Comparison of ENCODE assay signal across 10 cellular contexts in the genomic region with DNA sequence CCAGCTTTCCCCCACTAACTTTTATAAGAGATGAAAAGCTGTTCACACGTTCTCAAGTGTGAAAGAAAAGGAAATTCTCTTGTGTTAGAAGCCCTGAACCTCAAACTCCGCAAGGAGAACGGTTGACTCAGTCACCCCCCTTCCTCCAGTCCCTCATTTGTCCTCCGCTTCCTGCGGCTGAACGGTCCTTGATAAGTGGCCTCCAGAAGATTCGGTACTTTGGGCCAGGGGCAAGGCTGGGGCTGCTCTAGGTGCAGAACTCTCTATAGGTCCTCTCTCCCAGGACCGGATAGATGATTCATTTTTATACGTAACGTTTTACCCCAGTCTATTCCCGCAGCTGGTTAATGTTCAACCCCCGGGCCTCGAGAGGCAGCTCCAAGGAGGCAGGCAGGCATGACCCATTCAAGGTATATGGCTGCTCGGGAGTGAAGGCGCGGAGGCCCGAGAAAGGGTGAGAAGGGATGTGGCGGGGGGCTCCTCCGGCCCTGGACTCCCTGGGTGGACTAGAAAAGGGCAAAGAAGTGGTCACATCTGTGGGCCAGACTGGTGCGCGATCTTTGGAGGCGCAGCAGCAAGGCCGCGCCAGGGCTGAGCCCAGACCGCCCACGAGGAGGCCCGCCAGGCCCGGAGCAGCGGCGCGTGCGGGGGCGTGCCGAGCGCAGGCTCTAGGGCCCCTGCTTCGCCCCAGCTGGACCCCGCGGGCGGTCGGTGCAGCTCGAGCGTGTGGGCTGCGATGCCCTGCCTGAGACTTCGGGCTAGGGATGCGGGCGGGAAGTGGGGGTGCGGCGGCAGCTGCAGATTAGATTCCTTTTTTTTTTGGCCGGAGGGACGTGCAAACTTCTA. TPM values are rescaled to one million over a fixed set of nuclear protein-coding genes. Genes with fewer than 3 reads are reported as not detected.
DNase-seq lines count a peak whose midpoint lies in the region; ATAC-seq and TF ChIP-seq lines count a peak whose summit lies in the region.
"Had no signal": no experiment of that assay in that cellular context is flagged by ENCODE, and none has a peak within 500 bp of the region (broad histone marks: within the 10 kb centered on the region; RNA-seq: fewer than 3 reads in every experiment).

No MANE protein-coding gene starts in this region.

- no peaks in the 10 kb centered on the region for H3K9me1 ChIP-seq in IMR-90 (ENCODE audit: insufficient read depth, low read length)

- no peak overlapping the region for H4K5ac ChIP-seq in IMR-90 (ENCODE audit: low read depth, low read length)

- no peak overlapping the region for H3K14ac ChIP-seq in IMR-90 (replicated peaks; ENCODE audit: low read depth, low read length)

- TF ChIP-seq CTCF in GM23338 (conservative IDR thresholded peaks at IDR 0.05; ENCODE audit: low read depth in 2 of 2) (no peak), IMR-90 (conservative IDR thresholded peaks at IDR 0.05; ENCODE audit: low read depth, low read length) (no peak), mucosa of descending colon (IDR thresholded peaks at IDR 0.05) (no peak)

- in situ Hi-C loops in IMR-90 (cut with MboI; ENCODE audit: low sequenced_read_pairs), result no loop called here

- POLR2A ChIA-PET in IMR-90 (lab: Charles Lee; ENCODE audit: unreplicated experiment), result interaction anchor here (0.6 kb wide), 1 partner anchor 23 kb away, joined by 3 read pairs; no protein-coding TSS in a partner anchor

- peak; percentile 80 for ATAC-seq in GM18517 (IDR thresholded peaks at IDR 0.05; ENCODE audit: unreplicated experiment)
- peak; percentile 54 for ATAC-seq in GM23338
- peak; percentile 44; the same call in 1 of the 2 replicates for ATAC-seq in IMR-90 (ENCODE audit: low read depth)
- peak; percentile 95 for ATAC-seq in mucosa of descending colon

- H3K9me3 ChIP-seq in IMR-90 (ENCODE audit: control insufficient read depth, insufficient read depth, low read length) (peaks cover 11% of the 10 kb centered on the region), mucosa of descending colon (no peaks in the 10 kb centered on the region)

- TF ChIP-seq POLR2A in IMR-90 (IDR thresholded peaks at IDR 0.05; ENCODE audit: low read depth, low read length), result no peak

- H3K4me2 ChIP-seq in GM23338 (peak overlapping the region; percentile 77), IMR-90 (ENCODE audit: low read depth, low read length) (no peak overlapping the region; the same call in 1 of the 2 replicates)

- H3K79me2 ChIP-seq in GM23338 (replicated peaks; ENCODE audit: insufficient read depth), result no peaks in the 10 kb centered on the region

- H3K27me3 ChIP-seq in GM23338 (ENCODE audit: insufficient read depth) (peaks cover 93% of the 10 kb centered on the region), IMR-90 (ENCODE audit: control insufficient read depth, insufficient read depth, low read length) (peaks cover 65% of the 10 kb centered on the region)

- H4K8ac ChIP-seq in IMR-90 (ENCODE audit: low read depth in 2 of 2, low read length in 2 of 2), result no peak overlapping the region

- H3K36me3 ChIP-seq in GM23338 (ENCODE audit: insufficient read depth), result no peaks in the 10 kb centered on the region
- no peaks in the 10 kb centered on the region for H3K36me3 ChIP-seq in IMR-90 (ENCODE audit: control insufficient read depth, insufficient read depth, low read length)
- no peaks in the 10 kb centered on the region for H3K36me3 ChIP-seq in mucosa of descending colon (ENCODE audit: low read depth)

- H3K9ac ChIP-seq in IMR-90 (ENCODE audit: low read depth, low read length), result no peak overlapping the region

- H2AFZ ChIP-seq in GM23338, result peak overlapping the region; percentile 9; the same call in 1 of the 2 replicates
- no peak overlapping the region for H2AFZ ChIP-seq in IMR-90 (replicated peaks; ENCODE audit: low read length, poor library complexity)

- H4K20me1 ChIP-seq in GM23338 (replicated peaks; ENCODE audit: insufficient read depth) (0 out of 2 replicates have a peak, but pooled peaks cover 3% of the 10 kb centered on the region), IMR-90 (ENCODE audit: insufficient read depth, low read length) (no peaks in the 10 kb centered on the region)

- H3K36me3 Mint-ChIP-seq in GM23338 (ENCODE audit: low read depth), result no peaks in the 10 kb centered on the region
- no peaks in the 10 kb centered on the region for H3K36me3 Mint-ChIP-seq in activated T-helper 1 cell treated with anti-CD3 and anti-CD28 coated beads, Interleukin-12 subunit alpha, Interleukin-12 subunit beta, Interleukin-2, Interleukin-4 antibody, amounts not matched to agents 30 ng/mL and 10 ng/mL and 1 ng/mL, durations not matched to agents 14 hours and 24 hours and 36 hours (ENCODE audit: low read depth)

- no peak overlapping the region for H4K91ac ChIP-seq in IMR-90 (ENCODE audit: insufficient read depth, low read depth, low read length)

- WGBS in IMR-90 (ENCODE audit: extremely low coverage in 2 of 2, insufficient read length in 1 of 2), 2 experiments, result 9% methylated on average over 12 of the region's 50 CpGs; no CpG with 5 or more reads in 1 of the 2 experiments

- no peak overlapping the region for H2BK120ac ChIP-seq in IMR-90 (ENCODE audit: low read depth, low read length)

- H3K4ac ChIP-seq in IMR-90 (ENCODE audit: low read depth, low read length), result no peak overlapping the region

- no peak overlapping the region for H2AK9ac ChIP-seq in IMR-90 (replicated peaks; ENCODE audit: low read depth, low read length, poor library complexity)

- H2BK5ac ChIP-seq in IMR-90 (ENCODE audit: low read depth, low read length, poor library complexity, severe bottlenecking), result no peak overlapping the region

- no peak overlapping the region for H2BK15ac ChIP-seq in IMR-90 (ENCODE audit: low read depth, low read length)

- no peak overlapping the region for H2AK5ac ChIP-seq in IMR-90 (ENCODE audit: low read depth, low read length)

- no peaks in the 10 kb centered on the region for H3K9me3 Mint-ChIP-seq in GM23338
- no peaks in the 10 kb centered on the region for H3K9me3 Mint-ChIP-seq in activated T-helper 1 cell treated with anti-CD3 and anti-CD28 coated beads, Interleukin-12 subunit alpha, Interleukin-12 subunit beta, Interleukin-2, Interleukin-4 antibody, amounts not matched to agents 30 ng/mL and 10 ng/mL and 1 ng/mL, durations not matched to agents 14 hours and 24 hours and 36 hours

- H3K27ac ChIP-seq in GM23338 (ENCODE audit: low read depth) (no peak overlapping the region), IMR-90 (ENCODE audit: insufficient read depth, low read length) (no peak overlapping the region)
- H3K27ac ChIP-seq: epithelial cell of prostate had no signal

- H3K23ac ChIP-seq in IMR-90 (ENCODE audit: low read depth, low read length), result no peak overlapping the region

- H3K27ac Mint-ChIP-seq in GM23338, result no peak overlapping the region
- H3K27ac Mint-ChIP-seq in activated T-helper 1 cell treated with anti-CD3 and anti-CD28 coated beads, Interleukin-12 subunit alpha, Interleukin-12 subunit beta, Interleukin-2, Interleukin-4 antibody, amounts not matched to agents 30 ng/mL and 10 ng/mL and 1 ng/mL, durations not matched to agents 14 hours and 24 hours and 36 hours, result no peak overlapping the region

- H3K27me3 Mint-ChIP-seq in GM23338 (ENCODE audit: insufficient read depth, low read depth, poor library complexity), result peaks cover 84% of the 10 kb centered on the region
- peaks cover 59% of the 10 kb centered on the region for H3K27me3 Mint-ChIP-seq in activated T-helper 1 cell treated with anti-CD3 and anti-CD28 coated beads, Interleukin-12 subunit alpha, Interleukin-12 subunit beta, Interleukin-2, Interleukin-4 antibody, amounts not matched to agents 30 ng/mL and 10 ng/mL and 1 ng/mL, durations not matched to agents 14 hours and 24 hours and 36 hours (ENCODE audit: insufficient read depth)

- dilution Hi-C loops in IMR-90 (cut with HindIII; ENCODE audit: low sequenced_read_pairs, unreplicated experiment), result no loop called here

- peak overlapping the region; percentile 54 for H3K4me3 Mint-ChIP-seq in GM23338
- no peak overlapping the region for H3K4me3 Mint-ChIP-seq in activated T-helper 1 cell treated with anti-CD3 and anti-CD28 coated beads, Interleukin-12 subunit alpha, Interleukin-12 subunit beta, Interleukin-2, Interleukin-4 antibody, amounts not matched to agents 30 ng/mL and 10 ng/mL and 1 ng/mL, durations not matched to agents 14 hours and 24 hours and 36 hours

- H3K79me1 ChIP-seq in IMR-90 (ENCODE audit: low read depth in 1 of 2, low read length in 2 of 2), result no peaks in the 10 kb centered on the region

- BruUV-seq in IMR-90 (replicated peaks; lab: Mats Ljungman, UMichigan), result no TSS peak

- no peak overlapping the region for H3K56ac ChIP-seq in IMR-90 (ENCODE audit: extremely low read depth, insufficient read depth, low read length)

- peaks cover 41% of the 10 kb centered on the region for H3K4me1 Mint-ChIP-seq in GM23338
- H3K4me1 Mint-ChIP-seq in activated T-helper 1 cell treated with anti-CD3 and anti-CD28 coated beads, Interleukin-12 subunit alpha, Interleukin-12 subunit beta, Interleukin-2, Interleukin-4 antibody, amounts not matched to agents 30 ng/mL and 10 ng/mL and 1 ng/mL, durations not matched to agents 14 hours and 24 hours and 36 hours (ENCODE audit: low read depth), result no peaks in the 10 kb centered on the region

- no peaks in the 10 kb centered on the region for H3K9me2 ChIP-seq in GM23338 (ENCODE audit: insufficient read depth)

- intact Hi-C loops in IMR-90 (cut with micrococcal nuclease) (no loop called here), mucosa of descending colon (cut with DNase I, micrococcal nuclease) (no loop called here)
- intact Hi-C loops in activated T-helper 1 cell treated with anti-CD3 and anti-CD28 coated beads, Interleukin-12 subunit alpha, Interleukin-12 subunit beta, Interleukin-2, Interleukin-4 antibody, amounts not matched to agents 30 ng/mL and 10 ng/mL and 1 ng/mL, durations not matched to agents 14 hours and 24 hours and 36 hours (cut with micrococcal nuclease), result no loop called here

- H2BK20ac ChIP-seq in IMR-90 (ENCODE audit: low read depth, low read length), result no peak overlapping the region

- DNase-seq in GM23338 (ENCODE audit: low spot score) (peak; percentile 67), IMR-90 (no peak), mucosa of descending colon (peak in 2 of 3 donors; percentile 68 to 76), NCI-H226 (no peak), NCI-H1417 (lab: John Stamatoyannopoulos, UW) (no peak), NCI-H2227 (lab: John Stamatoyannopoulos, UW; ENCODE audit: unreplicated experiment) (no peak)
- DNase-seq in activated T-helper 1 cell treated with anti-CD3 and anti-CD28 coated beads, Interleukin-12 subunit alpha, Interleukin-12 subunit beta, Interleukin-2, Interleukin-4 antibody, amounts not matched to agents 30 ng/mL and 10 ng/mL and 1 ng/mL, durations not matched to agents 14 hours and 24 hours and 36 hours (ENCODE audit: low spot score), result no peak

- H3K18ac ChIP-seq in IMR-90 (ENCODE audit: low read depth, low read length), result no peak overlapping the region

- no peaks in the 10 kb centered on the region for H3F3A ChIP-seq in GM23338 (replicated peaks; ENCODE audit: low read depth)

- H3K4me1 ChIP-seq in GM23338 (ENCODE audit: insufficient read depth) (peaks cover 62% of the 10 kb centered on the region), IMR-90 (ENCODE audit: control insufficient read depth, insufficient read depth, low read length) (0 out of 2 replicates have a peak, but pooled peaks cover 1% of the 10 kb centered on the region), mucosa of descending colon (ENCODE audit: low read depth) (peaks cover 13% of the 10 kb centered on the region)

- H3K4me3 ChIP-seq in GM23338 (peak overlapping the region; percentile 49), IMR-90 (ENCODE audit: insufficient read depth, low read depth, low read length) (no peak overlapping the region), mucosa of descending colon (no peak overlapping the region)

- no peak for TF ChIP-seq RAD21 in IMR-90 (IDR thresholded peaks at IDR 0.05; ENCODE audit: low read length)

- CTCF ChIA-PET in IMR-90 (lab: Yijun Ruan, JAX), result interaction anchor here (1.5 kb wide), 1 partner anchor 10 kb away, joined by 3 read pairs; no protein-coding TSS in a partner anchor

RNA-seq across cellular contexts. Expression of gene PITX2, which starts 11.7 kb away (rescaled TPM):
- 0.35 and 0.52 TPM in 2 replicates for total RNA-seq in GM23338 (2014; rRNA removed; shearing (Covaris generic))
- polyA plus RNA-seq in GM23338 (2016; fragmentation: Nextera tagmentation; extraction: Ambion mirVana) (0.99 and 1.0 TPM in 2 replicates), IMR-90 (2012; rRNA removed) (6.3 and 7.0 TPM in 2 replicates)
- total RNA-seq in IMR-90 (2012; rRNA removed) (3.0 and 3.6 TPM in 2 replicates), mucosa of descending colon (1 to 10 TPM in 1 of 3 donors, under 1 TPM in 2; 0.51 to 2.6 (median 0.81) TPM)
- 4.4 and 4.5 TPM in 2 replicates for polyA plus RNA-seq in IMR-90 (2012; cell fraction: cytosol; rRNA removed)
- 8.4 and 11.1 TPM in 2 replicates for polyA plus RNA-seq in IMR-90 (2012; cell fraction: nucleus; rRNA removed; ENCODE audit: low replicate concordance)
- total RNA-seq in activated T-helper 1 cell treated with anti-CD3 and anti-CD28 coated beads, Interleukin-12 subunit alpha, Interleukin-12 subunit beta, Interleukin-2, Interleukin-4 antibody, amounts not matched to agents 30 ng/mL and 10 ng/mL and 1 ng/mL, durations not matched to agents 14 hours and 24 hours and 36 hours, result not detected in 2 replicates
- total RNA-seq: activated CD8-positive, alpha-beta memory T cell treated with anti-CD3 and anti-CD28 coated beads for 36 hours had no signal

Comparison
In these comparisons a context has a peak if more than half of its experiments do, and no peak if none do; other contexts are left out.
1. ATAC-seq: peak in every context shown above with its lines; median percentile 95 in mucosa of descending colon; 80 in GM18517; 54 in GM23338; 44 in IMR-90.
2. DNase-seq: peak in GM23338 (single experiment) and mucosa of descending colon (2 of 3); none in IMR-90 (single experiment), NCI-H226 (single experiment), NCI-H1417 (0 of 3), NCI-H2227 (single experiment) and activated T-helper 1 cell treated with anti-CD3 and anti-CD28 coated beads, Interleukin-12 subunit alpha, Interleukin-12 subunit beta, Interleukin-2, Interleukin-4 antibody, amounts not matched to agents 30 ng/mL and 10 ng/mL and 1 ng/mL, durations not matched to agents 14 hours and 24 hours and 36 hours (single experiment).